Comparison of ENCODE assay signal across 8 cellular contexts in genomic region chr1:11013160-11013531, GRCh38. TPM values are rescaled to one million over a fixed set of nuclear protein-coding genes. Genes with fewer than 3 reads are reported as not detected.
DNase-seq lines count a peak whose midpoint lies in the region; ATAC-seq and TF ChIP-seq lines count a peak whose summit lies in the region.

No MANE protein-coding gene starts in this region.

- POLR2A ChIA-PET in A673 (lab: Charles Lee; ENCODE audit: low non-redundant PET): no interaction called here
- POLR2A ChIA-PET in HCT116 (lab: Charles Lee): interaction anchor here (1.7 kb wide), 1 partner anchor 18 kb away, joined by 3 read pairs; no protein-coding TSS in a partner anchor

- TF ChIP-seq CTCF in A673 (conservative IDR thresholded peaks at IDR 0.05; ENCODE audit: low read depth, low read length): no peak
- TF ChIP-seq CTCF in HCT116 (IDR thresholded peaks at IDR 0.05 in 2 of 3, conservative IDR thresholded peaks at IDR 0.05 in 1 of 3; ENCODE audit: borderline replicate concordance in 1 of 3, insufficient read depth in 1 of 3, low read depth in 2 of 3, low read length in 2 of 3): no peak
- no peak for TF ChIP-seq CTCF in left lung (IDR thresholded peaks at IDR 0.05)
- TF ChIP-seq CTCF in thyroid gland (IDR thresholded peaks at IDR 0.05): no peak

- peaks cover 54% of the 10 kb centered on the region for H3K79me2 ChIP-seq in HCT116 (ENCODE audit: insufficient read depth, low read length)

- no peak for TF ChIP-seq RAD21 in HCT116 (IDR thresholded peaks at IDR 0.05; ENCODE audit: low read depth)

- H3K4me2 ChIP-seq in HCT116 (ENCODE audit: low read length): peak overlapping the region; percentile 80

- TF ChIP-seq POLR2A in HCT116 (IDR thresholded peaks at IDR 0.05; ENCODE audit: borderline replicate concordance, extremely low read depth, insufficient read depth, insufficient read length): no peak
- TF ChIP-seq POLR2A in thyroid gland (IDR thresholded peaks at IDR 0.05): no peak

- H3K36me3 ChIP-seq in A673 (ENCODE audit: insufficient read depth, low read length, poor library complexity, severe bottlenecking) (peaks cover 44% of the 10 kb centered on the region), HCT116 (ENCODE audit: control insufficient read depth in 1 of 2, insufficient read depth in 2 of 2, low read length in 2 of 2) (peaks cover 32 to 42% of the 10 kb centered on the region in 2 experiments), adipocyte (ENCODE audit: control insufficient read depth, insufficient read depth, low read length, severe bottlenecking) (peaks cover 42% of the 10 kb centered on the region), left lung (peaks cover 0 to 48% of the 10 kb centered on the region in 2 donors), thyroid gland (peaks cover 42 to 44% of the 10 kb centered on the region in 2 donors)

- peaks cover 25% of the 10 kb centered on the region; the same call in 1 of the 2 replicates for H4K20me1 ChIP-seq in HCT116 (ENCODE audit: insufficient read depth)

- H2AFZ ChIP-seq in HCT116 (ENCODE audit: low read depth, low read length, poor library complexity, severe bottlenecking): no peak overlapping the region

- H3K9me2 ChIP-seq in HCT116 (ENCODE audit: insufficient read depth): no peaks in the 10 kb centered on the region

- WGBS in thyroid gland, 2 donors: 1 to 3% methylated on average over 11 of the region's 11 CpGs

- RAD21 ChIA-PET in HCT116 (lab: Charles Lee; ENCODE audit: low non-redundant PET in 1 of 2, low total read pairs in 2 of 2, uncharacterized antibody in 2 of 2, unreplicated experiment in 2 of 2): no interaction called here

- H3K9ac ChIP-seq in HCT116 (ENCODE audit: low read length): peak overlapping the region; percentile 99
- H3K9ac ChIP-seq in adipocyte (ENCODE audit: low read length): peak overlapping the region; percentile 100

- intact Hi-C loops in A673 (cut with micrococcal nuclease; ENCODE audit: unreplicated experiment): no loop called here
- intact Hi-C loops in HCT116 (cut with micrococcal nuclease): no loop called here
- intact Hi-C loops in left lung (cut with DNase I): no loop called here
- intact Hi-C loops in thyroid gland (cut with DNase I): no loop called here

- BruUV-seq in A673 (replicated peaks; lab: Mats Ljungman, UMichigan) (no TSS peak), HCT116 (replicated peaks; lab: Mats Ljungman, UMichigan) (no TSS peak)

- H3K4me3 ChIP-seq in A673 (ENCODE audit: low read depth, low read length, poor library complexity, severe bottlenecking) (peak overlapping the region; percentile 94), HCT116 (replicated peaks in 1 of 2; ENCODE audit: low read depth in 1 of 2, low read length in 2 of 2) (peak overlapping the region; percentile 71 to 91), adipocyte (ENCODE audit: low read length) (peak overlapping the region; percentile 89), left lung (peak overlapping the region; percentile 94), thyroid gland (replicated peaks in 1 of 3) (peak overlapping the region; percentile 85 to 100 (median 85))

- CTCF ChIA-PET in A673 (lab: Charles Lee) (no interaction called here), HCT116 (lab: Charles Lee) (no interaction called here)

- ATAC-seq in HCT116 (peak; percentile 31), left lung (no peak)

- DNase-seq in A673 (ENCODE audit: low spot score): no peak
- no peak for DNase-seq in HCT116 (ENCODE audit: low read depth, low spot score)
- DNase-seq in adipocyte (ENCODE audit: low read depth): no peak
- DNase-seq in left lung: no peak
- no peak for DNase-seq in thyroid gland
- no peak for DNase-seq in NCI-H524 treated with DMSO at 0.1 percent for 48 hours (lab: John Stamatoyannopoulos, UW)
- no peak for DNase-seq in NCI-H1092 (lab: John Stamatoyannopoulos, UW)
- no peak for DNase-seq in kidney glomerular epithelial cell (lab: John Stamatoyannopoulos, UW)

- H3K27me3 ChIP-seq in A673 (replicated peaks; ENCODE audit: insufficient read depth, low read depth, low read length, poor library complexity) (no peaks in the 10 kb centered on the region), HCT116 (ENCODE audit: insufficient read depth, low read length) (no peaks in the 10 kb centered on the region), adipocyte (replicated peaks; ENCODE audit: control insufficient read depth, insufficient read depth, low read length) (no peaks in the 10 kb centered on the region), left lung (no peaks in the 10 kb centered on the region), thyroid gland (no peaks in the 10 kb centered on the region)

- H3K4me1 ChIP-seq in A673 (ENCODE audit: insufficient read depth, low read length, poor library complexity, severe bottlenecking) (peaks cover 15% of the 10 kb centered on the region), HCT116 (ENCODE audit: control insufficient read depth in 1 of 2, insufficient read depth in 2 of 2, low read length in 2 of 2) (peaks cover 14 to 20% of the 10 kb centered on the region in 2 experiments), adipocyte (ENCODE audit: control insufficient read depth, insufficient read depth, low read length) (peaks cover 20% of the 10 kb centered on the region), left lung (peaks cover 12 to 43% of the 10 kb centered on the region in 2 donors), thyroid gland (peaks cover 20% of the 10 kb centered on the region in 2 donors)

- peak overlapping the region; percentile 100 for H3K27ac ChIP-seq in A673 (ENCODE audit: low read depth, low read length, poor library complexity, severe bottlenecking)
- H3K27ac ChIP-seq in HCT116 (ENCODE audit: low read depth, low read length): peak overlapping the region; percentile 90
- H3K27ac ChIP-seq in left lung: peak overlapping the region in 1 of 2 donors; percentile 93
- peak overlapping the region in 2 of 3 donors; percentile 92 to 95 for H3K27ac ChIP-seq in thyroid gland

- no peaks in the 10 kb centered on the region for H3K9me3 ChIP-seq in A673 (ENCODE audit: low read depth, low read length, poor library complexity, severe bottlenecking)
- H3K9me3 ChIP-seq in HCT116 (ENCODE audit: control insufficient read depth in 1 of 2, insufficient read depth in 1 of 2, low read depth in 1 of 2, low read length in 2 of 2): no peaks in the 10 kb centered on the region
- H3K9me3 ChIP-seq in adipocyte (ENCODE audit: control insufficient read depth, low read length): no peaks in the 10 kb centered on the region
- H3K9me3 ChIP-seq in left lung: no peaks in the 10 kb centered on the region
- no peaks in the 10 kb centered on the region for H3K9me3 ChIP-seq in thyroid gland

TF ChIP-seq in HCT116, 20 proteins besides CTCF, POLR2A, EP300 and RAD21:
- TF ChIP-seq ATF3 (IDR thresholded peaks at IDR 0.05): no peak
TF ChIP-seq in HCT116: peak in this region for 0.

RNA-seq across cellular contexts. Expression of gene TARDBP, which starts 0.7 kb away (rescaled TPM):
- total RNA-seq in A673 (2021) (261 and 283 TPM in 2 replicates), HCT116 (2021; ENCODE audit: unreplicated experiment) (155 TPM), left lung (100 to 1,000 TPM; 119 to 126 TPM), thyroid gland (100 to 1,000 TPM; 118 to 265 (median 172) TPM)
- polyA plus RNA-seq in HCT116 (2012): 81.8 and 102 TPM in 2 replicates

RNA-seq across cellular contexts. Expression of gene MASP2, which starts 33.9 kb away (rescaled TPM):
- 0.37 and 0.69 TPM in 2 replicates for total RNA-seq in A673 (2021)
- total RNA-seq in HCT116 (2021; ENCODE audit: unreplicated experiment): 0.25 TPM
- 1.0 and 1.4 TPM in 2 replicates for polyA plus RNA-seq in HCT116 (2012)
- not detected for total RNA-seq in left lung
- total RNA-seq in thyroid gland: not detected

RNA-seq across cellular contexts. Expression of gene SRM, which starts 46.7 kb away (rescaled TPM):
- total RNA-seq in A673 (2021) (176 and 206 TPM in 2 replicates), HCT116 (2021; ENCODE audit: unreplicated experiment) (150 TPM), left lung (100 to 1,000 TPM in 1 of 2 donors, 10 to 100 TPM in 1; 67.1 to 123 TPM), thyroid gland (10 to 100 TPM; 17.1 to 40.2 (median 25.0) TPM)
- polyA plus RNA-seq in HCT116 (2012): 140 and 159 TPM in 2 replicates
